1 cellular context compared by ENCODE assay signal in the genomic region with DNA sequence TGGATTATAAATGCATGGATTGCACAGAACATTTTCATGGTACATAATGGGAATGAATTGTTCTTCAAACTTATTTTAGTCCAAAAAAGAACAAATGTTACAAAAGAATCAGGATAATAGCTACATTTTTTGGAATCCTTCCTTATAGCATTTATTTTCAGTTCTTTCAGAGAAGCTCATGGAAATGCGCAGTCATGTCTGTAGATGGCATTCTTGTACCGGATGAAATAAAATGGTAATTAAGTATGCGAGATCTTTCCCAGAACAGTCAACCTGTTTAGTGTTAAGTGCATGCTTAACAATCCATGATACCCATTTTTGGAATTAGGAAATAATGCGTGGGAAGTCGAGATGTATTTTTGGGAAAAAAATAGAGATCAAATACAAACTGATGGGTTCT.
TF ChIP-seq lines count a peak whose summit lies in the region.

No MANE protein-coding gene starts in this region.

TF ChIP-seq in K562, 482 proteins besides CTCF, POLR2A, EP300 and RAD21 (continued from another document):
- TF ChIP-seq MIER1 (IDR thresholded peaks at IDR 0.05; ENCODE audit: low read depth) (no peak), SIRT6 (IDR thresholded peaks at IDR 0.05; ENCODE audit: low read depth, low read length) (no peak), IRF2 (CRISPR knock-in tag; IDR thresholded peaks at IDR 0.05) (no peak), ZNF75A (CRISPR knock-in tag; IDR thresholded peaks at IDR 0.05) (no peak), GTF2F1 (IDR thresholded peaks at IDR 0.05; ENCODE audit: low read depth, low read length) (no peak), RBBP5 (IDR thresholded peaks at IDR 0.05; ENCODE audit: borderline replicate concordance, insufficient read depth, low read length, poor library complexity, severe bottlenecking) (no peak), ZNF316 (IDR thresholded peaks at IDR 0.05) (0 out of 2 replicates have a peak, but pooled peaks have one; percentile 7), NFE2 (IDR thresholded peaks at IDR 0.05; ENCODE audit: low read depth) (peak; percentile 77)
- TF ChIP-seq, protein P1, sequence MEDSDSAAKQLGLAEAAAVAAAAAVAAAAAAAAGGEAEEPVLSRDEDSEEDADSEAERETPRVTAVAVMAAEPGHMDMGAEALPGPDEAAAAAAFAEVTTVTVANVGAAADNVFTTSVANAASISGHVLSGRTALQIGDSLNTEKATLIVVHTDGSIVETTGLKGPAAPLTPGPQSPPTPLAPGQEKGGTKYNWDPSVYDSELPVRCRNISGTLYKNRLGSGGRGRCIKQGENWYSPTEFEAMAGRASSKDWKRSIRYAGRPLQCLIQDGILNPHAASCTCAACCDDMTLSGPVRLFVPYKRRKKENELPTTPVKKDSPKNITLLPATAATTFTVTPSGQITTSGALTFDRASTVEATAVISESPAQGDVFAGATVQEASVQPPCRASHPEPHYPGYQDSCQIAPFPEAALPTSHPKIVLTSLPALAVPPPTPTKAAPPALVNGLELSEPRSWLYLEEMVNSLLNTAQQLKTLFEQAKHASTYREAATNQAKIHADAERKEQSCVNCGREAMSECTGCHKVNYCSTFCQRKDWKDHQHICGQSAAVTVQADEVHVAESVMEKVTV (CRISPR knock-in tag; IDR thresholded peaks at IDR 0.05): peak; percentile 56
